In genomic region chr1:5901150-5901549, GRCh38 we compare ENCODE assay signal across 21 cellular contexts.
"Had no signal": no experiment of that assay in that cellular context is flagged by ENCODE, and none has a peak within 500 bp of the region (broad histone marks: within the 10 kb centered on the region; RNA-seq: fewer than 3 reads in every experiment).

No MANE protein-coding gene starts in this region.

- H3K27me3 ChIP-seq: gastrocnemius medialis, neutrophil, pancreas, stomach, suprapubic skin, tibial nerve had no signal

- DNase-seq: activated CD4-positive, alpha-beta T cell treated with anti-CD3 and anti-CD28 coated beads, Interleukin-2, amount 50 U/mL, for 4 hours; activated CD8-positive, alpha-beta memory T cell treated with anti-CD3 and anti-CD28 coated beads, Interleukin-2, amount 50 U/mL, for 48 hours; activated naive CD4-positive, alpha-beta T cell treated with anti-CD3 and anti-CD28 coated beads for 36 hours; activated naive CD8-positive, alpha-beta T cell treated with anti-CD3 and anti-CD28 coated beads, Interleukin-2, amount 10 ng/mL, durations not matched to agents 7 days and 5 days; activated T-cell treated with anti-CD3 and anti-CD28 coated beads, Interleukin-2, amount 50 U/mL, for 4 hours; amniotic stem cell; cerebellar nuclear complex; gastrocnemius medialis; left cardiac atrium; mesenchymal stem cell; pancreas; right cardiac atrium; stimulated activated CD4-positive, alpha-beta T cell treated with anti-CD3 and anti-CD28 coated beads, Interleukin-2, amount 100 ng/mL, for 24 hours; stomach; T-helper 1 cell had no signal

- H3K27ac ChIP-seq: coronary artery, gastrocnemius medialis, neutrophil, pancreas, skin epidermis, stomach, suprapubic skin, tibial nerve had no signal

- ATAC-seq: activated T-cell treated with anti-CD3 and anti-CD28 coated beads, Interleukin-2, amount 50 U/mL, for 4 hours; gastrocnemius medialis; left cardiac atrium; pancreas; right cardiac atrium; stimulated activated memory B cell treated with anti-CD40 and anti-IgM and Interleukin-4, amounts not matched to agents 10 μg/mL and 1 μg/mL and 100 μg/mL, for 72 hours had no signal

- H3K9me3 ChIP-seq: gastrocnemius medialis, neutrophil, pancreas, stomach, suprapubic skin, tibial nerve had no signal

- H3K4me3 ChIP-seq: coronary artery, gastrocnemius medialis, pancreas, skin epidermis, stomach, suprapubic skin, tibial nerve had no signal

- H3K4me1 ChIP-seq: gastrocnemius medialis, pancreas, stomach, tibial nerve had no signal
